1 cellular context compared by ENCODE assay signal in the genomic region with DNA sequence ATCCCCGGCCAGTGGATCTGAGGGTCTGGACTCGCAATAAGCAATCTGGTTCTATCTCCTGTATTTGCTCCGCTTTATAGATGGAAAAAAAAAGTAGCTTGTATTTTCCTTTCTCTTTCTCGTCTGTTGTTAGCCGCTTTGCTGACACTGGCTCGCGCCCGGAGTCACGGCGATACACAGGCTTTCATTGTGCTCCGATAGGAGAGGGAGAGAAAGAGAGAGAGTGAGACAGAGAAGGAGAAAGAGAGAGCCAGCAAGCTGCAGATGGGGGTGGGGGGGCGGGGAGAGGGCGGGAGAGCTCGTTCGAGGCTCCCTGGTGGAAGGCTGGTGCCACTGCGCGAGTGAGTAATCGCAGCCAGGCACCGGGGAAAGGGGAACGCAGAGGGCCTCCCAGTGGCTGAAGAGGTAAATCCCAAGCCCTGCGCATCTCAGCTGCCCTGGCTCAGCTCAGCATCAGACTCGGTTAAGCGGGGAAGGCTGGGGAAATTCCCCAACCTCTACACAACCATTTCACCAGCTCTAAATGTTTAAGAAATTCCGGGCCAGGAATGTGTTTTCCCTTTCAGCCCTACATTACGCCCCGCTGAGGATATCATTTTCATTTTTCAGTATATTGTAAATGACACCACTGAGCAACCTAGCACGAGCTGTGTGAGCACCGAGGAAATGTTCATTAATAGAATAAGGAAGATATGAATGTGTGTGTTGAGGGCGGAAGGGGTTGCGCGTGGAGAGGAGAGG.
TF ChIP-seq lines count a peak whose summit lies in the region.

MAML2 (minus strand) TSS at position 225 of the 741 bp plus-strand sequence. CDS start 1,300 bp downstream, outside the sequence.

TF ChIP-seq in HepG2, 621 proteins besides CTCF, POLR2A, EP300 and RAD21 (continued from another document and continues in another):
- TF ChIP-seq IRF9 (CRISPR knock-in tag; IDR thresholded peaks at IDR 0.05; ENCODE audit: borderline replicate concordance) (no peak), SAFB2 (CRISPR knock-in tag; IDR thresholded peaks at IDR 0.05; ENCODE audit: borderline replicate concordance, low read depth) (no peak), MED13 (CRISPR knock-in tag; IDR thresholded peaks at IDR 0.05) (no peak), ZNF609 (CRISPR knock-in tag; IDR thresholded peaks at IDR 0.05; ENCODE audit: borderline replicate concordance) (no peak), GATAD1 (CRISPR knock-in tag; IDR thresholded peaks at IDR 0.05) (peak; percentile 58; the same call in 1 of the 2 replicates), GTF2F1 (IDR thresholded peaks at IDR 0.05; ENCODE audit: low read length) (no peak), SMAD3 (CRISPR knock-in tag; IDR thresholded peaks at IDR 0.05) (0 out of 2 replicates have a peak, but pooled peaks have one; percentile 31), PRMT3 (CRISPR knock-in tag; IDR thresholded peaks at IDR 0.05; ENCODE audit: borderline replicate concordance, low read depth) (no peak), AKAP8 (CRISPR knock-in tag; IDR thresholded peaks at IDR 0.05) (no peak), ZNF460 (CRISPR knock-in tag; IDR thresholded peaks at IDR 0.05; ENCODE audit: borderline replicate concordance) (no peak), ELF3 (CRISPR knock-in tag; IDR thresholded peaks at IDR 0.05) (no peak; the same call in 1 of the 2 replicates), SCMH1 (CRISPR knock-in tag; IDR thresholded peaks at IDR 0.05; ENCODE audit: borderline replicate concordance) (no peak), ZNF557 (CRISPR knock-in tag; IDR thresholded peaks at IDR 0.05) (no peak), KDM5A (IDR thresholded peaks at IDR 0.05; ENCODE audit: borderline replicate concordance, low read length) (peak; percentile 71), KLF15 (CRISPR knock-in tag; IDR thresholded peaks at IDR 0.05; ENCODE audit: borderline replicate concordance) (no peak), MTF2 (CRISPR knock-in tag; IDR thresholded peaks at IDR 0.05; ENCODE audit: borderline replicate concordance) (no peak), FOXK2 (IDR thresholded peaks at IDR 0.05) (no peak), HMG20A (CRISPR knock-in tag; IDR thresholded peaks at IDR 0.05; ENCODE audit: borderline replicate concordance) (no peak), ETV5 (CRISPR knock-in tag; IDR thresholded peaks at IDR 0.05; ENCODE audit: borderline replicate concordance) (no peak), DNMT3B (CRISPR knock-in tag; conservative IDR thresholded peaks at IDR 0.05) (no peak), STAG1 (CRISPR knock-in tag; IDR thresholded peaks at IDR 0.05) (peak; percentile 92), CCAR2 (optimal IDR thresholded peaks at IDR 0.05; ENCODE audit: low read depth, low read length) (no peak), ZNF24 (IDR thresholded peaks at IDR 0.05) (no peak), CENPT (CRISPR knock-in tag; IDR thresholded peaks at IDR 0.05; ENCODE audit: low read depth) (no peak), KMT2B (CRISPR knock-in tag; IDR thresholded peaks at IDR 0.05) (no peak), SNRNP70 (IDR thresholded peaks at IDR 0.05; ENCODE audit: low read depth, low read length) (no peak), ZNF407 (CRISPR knock-in tag; IDR thresholded peaks at IDR 0.05; ENCODE audit: not compliant biosample characterization) (no peak), NFAT5 (CRISPR knock-in tag; IDR thresholded peaks at IDR 0.05) (no peak), SP140L (CRISPR knock-in tag; IDR thresholded peaks at IDR 0.05; ENCODE audit: borderline replicate concordance) (no peak), DBP (CRISPR knock-in tag; IDR thresholded peaks at IDR 0.05; ENCODE audit: not compliant biosample characterization) (no peak), ZNF615 (CRISPR knock-in tag; IDR thresholded peaks at IDR 0.05; ENCODE audit: borderline replicate concordance) (no peak)
- TF ChIP-seq, protein P1, sequence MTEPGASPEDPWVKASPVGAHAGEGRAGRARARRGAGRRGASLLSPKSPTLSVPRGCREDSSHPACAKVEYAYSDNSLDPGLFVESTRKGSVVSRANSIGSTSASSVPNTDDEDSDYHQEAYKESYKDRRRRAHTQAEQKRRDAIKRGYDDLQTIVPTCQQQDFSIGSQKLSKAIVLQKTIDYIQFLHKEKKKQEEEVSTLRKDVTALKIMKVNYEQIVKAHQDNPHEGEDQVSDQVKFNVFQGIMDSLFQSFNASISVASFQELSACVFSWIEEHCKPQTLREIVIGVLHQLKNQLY (CRISPR knock-in tag; IDR thresholded peaks at IDR 0.05) = no peak
- TF ChIP-seq, protein P2, sequence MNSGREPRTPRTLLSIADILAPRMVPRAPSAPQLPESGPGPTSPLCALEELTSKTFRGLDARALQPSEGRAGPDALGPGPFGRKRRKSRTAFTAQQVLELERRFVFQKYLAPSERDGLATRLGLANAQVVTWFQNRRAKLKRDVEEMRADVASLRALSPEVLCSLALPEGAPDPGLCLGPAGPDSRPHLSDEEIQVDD (CRISPR knock-in tag; IDR thresholded peaks at IDR 0.05; ENCODE audit: borderline replicate concordance) = no peak
